ENCODE assay signal across 8 cellular contexts in genomic region chrX:55161581-55161980, GRCh38. TPM values are rescaled to one million over a fixed set of nuclear protein-coding genes. Genes with fewer than 3 reads are reported as not detected.
DNase-seq lines count a peak whose midpoint lies in the region; ATAC-seq and TF ChIP-seq lines count a peak whose summit lies in the region.

No MANE protein-coding gene starts in this region.

- TF ChIP-seq CTCF in GM12865 (IDR thresholded peaks at IDR 0.05; ENCODE audit: insufficient read depth, low read depth, low read length, missing control alignments) (no peak), RWPE2 (IDR thresholded peaks at IDR 0.05; ENCODE audit: poor library complexity, severe bottlenecking) (no peak), endodermal cell (conservative IDR thresholded peaks at IDR 0.05) (no peak), GM10266 (IDR thresholded peaks at IDR 0.05; ENCODE audit: control insufficient read depth, insufficient read depth, low read depth, missing control alignments) (no peak)

- H3K36me3 ChIP-seq in RWPE2 (ENCODE audit: low read depth) (no peaks in the 10 kb centered on the region), endodermal cell (ENCODE audit: control insufficient read depth, insufficient read depth, low read length) (peaks cover 6% of the 10 kb centered on the region)
- no peaks in the 10 kb centered on the region for H3K36me3 ChIP-seq in naive thymus-derived CD4-positive, alpha-beta T cell (ENCODE audit: control insufficient read depth in 2 of 3, insufficient read depth in 3 of 3, low read length in 3 of 3)

- H3K36me3 Mint-ChIP-seq in endodermal cell (ENCODE audit: low read depth) = peaks cover 7% of the 10 kb centered on the region
- no peaks in the 10 kb centered on the region for H3K36me3 Mint-ChIP-seq in naive thymus-derived CD4-positive, alpha-beta T cell

- CTCF ChIA-PET in naive thymus-derived CD4-positive, alpha-beta T cell (lab: Charles Lee) = interaction anchor here (0.6 to 1.0 kb wide), 4 partner anchors 11 to 645 kb away, joined by 3 to 4 read pairs (median 4); partner anchors contain the start of gene APEX2

- intact Hi-C loops in naive thymus-derived CD4-positive, alpha-beta T cell (cut with micrococcal nuclease) = loop anchor here (1.0 to 10.0 kb wide), 21 partner anchors 26 to 1813 kb away; partner anchors contain the start of genes FAM120C (in 2 of the 2), GNL3L (in 2 of the 2), PHF8 (in 2 of the 2) and RRAGB (in 2 of the 2)

- POLR2A ChIA-PET in naive thymus-derived CD4-positive, alpha-beta T cell (lab: Charles Lee) = interaction anchor here (0.8 to 1.4 kb wide), 6 partner anchors 23 to 1117 kb away, joined by 3 to 5 read pairs (median 4); partner anchors contain the start of genes PHF8 and RRAGB

- peak overlapping the region; percentile 56 for H3K9ac ChIP-seq in endodermal cell (ENCODE audit: extremely low read depth, low read length, poor library complexity, severe bottlenecking)

- H3K9me3 Mint-ChIP-seq in endodermal cell = peaks cover 52% of the 10 kb centered on the region
- H3K9me3 Mint-ChIP-seq in naive thymus-derived CD4-positive, alpha-beta T cell = peaks cover 0 to 3% (median 0%) of the 10 kb centered on the region in 11 donors

- H3K27ac Mint-ChIP-seq in endodermal cell = peak overlapping the region; percentile 97
- H3K27ac Mint-ChIP-seq in naive thymus-derived CD4-positive, alpha-beta T cell = peak overlapping the region; percentile 91 to 99 (median 98)

- ATAC-seq in RWPE2 (ENCODE audit: low read depth) (no peak), HG03025 (IDR thresholded peaks at IDR 0.05; ENCODE audit: low FRiP score, unreplicated experiment) (no peak), GM19452 (IDR thresholded peaks at IDR 0.05; ENCODE audit: unreplicated experiment) (no peak)
- no peak for ATAC-seq in naive thymus-derived CD4-positive, alpha-beta T cell

- H3K4me1 Mint-ChIP-seq in endodermal cell = peaks cover 7% of the 10 kb centered on the region
- H3K4me1 Mint-ChIP-seq in naive thymus-derived CD4-positive, alpha-beta T cell = peaks cover 3 to 13% (median 10%) of the 10 kb centered on the region in 7 donors

- H3K4me1 ChIP-seq in RWPE2 (ENCODE audit: insufficient read depth, poor library complexity, severe bottlenecking) (no peaks in the 10 kb centered on the region), endodermal cell (ENCODE audit: control insufficient read depth, insufficient read depth, low read length) (no peaks in the 10 kb centered on the region)
- H3K4me1 ChIP-seq in naive thymus-derived CD4-positive, alpha-beta T cell (ENCODE audit: control insufficient read depth in 2 of 2, insufficient read depth in 2 of 2, low read length in 2 of 2) = peaks cover 0 to 3% of the 10 kb centered on the region in 2 donors

- peak overlapping the region; percentile 66 for H3K27ac ChIP-seq in RWPE2 (ENCODE audit: poor library complexity, severe bottlenecking)
- H3K27ac ChIP-seq in endodermal cell (ENCODE audit: low read depth, low read length) = peak overlapping the region; percentile 38
- H3K27ac ChIP-seq in naive thymus-derived CD4-positive, alpha-beta T cell (ENCODE audit: low read depth, low read length) = peak overlapping the region; percentile 95

- H3K4me3 ChIP-seq in GM12865 (ENCODE audit: low read depth, low read length) (peak overlapping the region; percentile 58), RWPE2 (ENCODE audit: severe bottlenecking) (peak overlapping the region; percentile 73), endodermal cell (ENCODE audit: low read length) (peak overlapping the region; percentile 92)
- H3K4me3 ChIP-seq in naive thymus-derived CD4-positive, alpha-beta T cell (ENCODE audit: low read length) = peak overlapping the region; percentile 83

- no peaks in the 10 kb centered on the region for H3K27me3 ChIP-seq in RWPE2 (ENCODE audit: insufficient read depth, poor library complexity, severe bottlenecking)
- no peaks in the 10 kb centered on the region for H3K27me3 ChIP-seq in endodermal cell (ENCODE audit: control insufficient read depth, insufficient read depth, low read length, poor library complexity, severe bottlenecking)
- no peaks in the 10 kb centered on the region for H3K27me3 ChIP-seq in naive thymus-derived CD4-positive, alpha-beta T cell (ENCODE audit: control insufficient read depth in 2 of 2, insufficient read depth in 2 of 2, low read length in 2 of 2)

- DNase-seq in GM12865 (ENCODE audit: low read depth) (no peak), RWPE2 (ENCODE audit: low spot score) (no peak), endodermal cell (peak; percentile 56), GM10266 (ENCODE audit: extremely low spot score) (no peak), CD1c-positive myeloid dendritic cell (ENCODE audit: extremely low spot score) (no peak)
- DNase-seq in naive thymus-derived CD4-positive, alpha-beta T cell = peak in 4 of 9 donors; percentile 4 to 7 (median 5)

- H3K9me3 ChIP-seq in RWPE2 (ENCODE audit: severe bottlenecking) = no peaks in the 10 kb centered on the region
- H3K9me3 ChIP-seq in endodermal cell (ENCODE audit: control insufficient read depth, low read length) = no peaks in the 10 kb centered on the region
- H3K9me3 ChIP-seq in naive thymus-derived CD4-positive, alpha-beta T cell (ENCODE audit: control insufficient read depth in 2 of 3, low read length in 3 of 3) = no peaks in the 10 kb centered on the region

- no peaks in the 10 kb centered on the region for H3K27me3 Mint-ChIP-seq in endodermal cell (ENCODE audit: insufficient read depth)
- H3K27me3 Mint-ChIP-seq in naive thymus-derived CD4-positive, alpha-beta T cell = peaks cover 0 to 11% (median 0%) of the 10 kb centered on the region in 5 donors

- peak overlapping the region; percentile 79 for H3K4me3 Mint-ChIP-seq in endodermal cell
- H3K4me3 Mint-ChIP-seq in naive thymus-derived CD4-positive, alpha-beta T cell = peak overlapping the region; percentile 85 to 98 (median 93)

- 19 to 23% methylated on average over 6 to 12 of the region's 12 CpGs for whole genome bisulfite sequencing in endodermal cell (ENCODE audit: insufficient coverage in 1 of 2, insufficient read length in 1 of 2), 2 experiments

RNA-seq across cellular contexts. Expression of gene PAGE5, which starts 58.6 kb away (rescaled TPM):
- not detected for total RNA-seq in endodermal cell
- not detected for polyA plus RNA-seq in endodermal cell (2013, experiment 1 of 2)
- not detected for polyA plus RNA-seq in endodermal cell (2013, experiment 2 of 2)
- total RNA-seq in naive thymus-derived CD4-positive, alpha-beta T cell = not detected
- polyA plus RNA-seq in naive thymus-derived CD4-positive, alpha-beta T cell = 1 to 10 TPM in 1 of 2 donors, under 1 TPM in 1; 0.50 to 1.0 TPM

Comparison
In these comparisons a context has a peak if more than half of its experiments do, and no peak if none do; other contexts are left out.
1. H3K27ac ChIP-seq: peak in every context shown above with its lines; median percentile 95 in naive thymus-derived CD4-positive, alpha-beta T cell; 66 in RWPE2; 38 in endodermal cell.